1 cellular context compared by ENCODE assay signal in the genomic region with DNA sequence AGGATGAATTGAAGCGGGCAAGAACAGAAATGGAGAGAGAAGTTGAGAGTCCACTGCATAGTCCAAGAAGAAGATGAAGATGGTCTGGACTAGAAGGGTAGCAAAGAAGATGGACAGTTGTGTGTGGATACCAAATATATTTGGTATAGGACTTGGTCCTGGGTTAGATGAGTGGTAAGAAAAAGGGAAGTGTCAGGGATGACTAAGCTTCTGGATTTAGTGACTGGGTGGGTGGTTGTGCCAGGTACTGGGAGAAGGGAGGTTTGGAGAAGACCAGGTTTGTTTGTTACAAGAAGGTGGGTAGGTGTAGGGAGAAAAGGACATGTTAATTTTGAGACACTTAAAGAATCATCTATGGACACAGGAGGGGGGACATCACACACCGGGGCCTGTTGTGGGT.
TF ChIP-seq lines count a peak whose summit lies in the region.

No MANE protein-coding gene starts in this region.

TF ChIP-seq in WTC11, 78 proteins besides CTCF, POLR2A, EP300 and RAD21 (continued from another document):
- TF ChIP-seq, protein P1, sequence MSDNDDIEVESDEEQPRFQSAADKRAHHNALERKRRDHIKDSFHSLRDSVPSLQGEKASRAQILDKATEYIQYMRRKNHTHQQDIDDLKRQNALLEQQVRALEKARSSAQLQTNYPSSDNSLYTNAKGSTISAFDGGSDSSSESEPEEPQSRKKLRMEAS (CRISPR knock-in tag; IDR thresholded peaks at IDR 0.05) = no peak
- TF ChIP-seq, protein P2, sequence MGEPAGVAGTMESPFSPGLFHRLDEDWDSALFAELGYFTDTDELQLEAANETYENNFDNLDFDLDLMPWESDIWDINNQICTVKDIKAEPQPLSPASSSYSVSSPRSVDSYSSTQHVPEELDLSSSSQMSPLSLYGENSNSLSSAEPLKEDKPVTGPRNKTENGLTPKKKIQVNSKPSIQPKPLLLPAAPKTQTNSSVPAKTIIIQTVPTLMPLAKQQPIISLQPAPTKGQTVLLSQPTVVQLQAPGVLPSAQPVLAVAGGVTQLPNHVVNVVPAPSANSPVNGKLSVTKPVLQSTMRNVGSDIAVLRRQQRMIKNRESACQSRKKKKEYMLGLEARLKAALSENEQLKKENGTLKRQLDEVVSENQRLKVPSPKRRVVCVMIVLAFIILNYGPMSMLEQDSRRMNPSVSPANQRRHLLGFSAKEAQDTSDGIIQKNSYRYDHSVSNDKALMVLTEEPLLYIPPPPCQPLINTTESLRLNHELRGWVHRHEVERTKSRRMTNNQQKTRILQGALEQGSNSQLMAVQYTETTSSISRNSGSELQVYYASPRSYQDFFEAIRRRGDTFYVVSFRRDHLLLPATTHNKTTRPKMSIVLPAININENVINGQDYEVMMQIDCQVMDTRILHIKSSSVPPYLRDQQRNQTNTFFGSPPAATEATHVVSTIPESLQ (CRISPR knock-in tag; IDR thresholded peaks at IDR 0.05) = no peak
- TF ChIP-seq ETV6 (CRISPR knock-in tag; IDR thresholded peaks at IDR 0.05) = no peak
- TF ChIP-seq, protein P3, sequence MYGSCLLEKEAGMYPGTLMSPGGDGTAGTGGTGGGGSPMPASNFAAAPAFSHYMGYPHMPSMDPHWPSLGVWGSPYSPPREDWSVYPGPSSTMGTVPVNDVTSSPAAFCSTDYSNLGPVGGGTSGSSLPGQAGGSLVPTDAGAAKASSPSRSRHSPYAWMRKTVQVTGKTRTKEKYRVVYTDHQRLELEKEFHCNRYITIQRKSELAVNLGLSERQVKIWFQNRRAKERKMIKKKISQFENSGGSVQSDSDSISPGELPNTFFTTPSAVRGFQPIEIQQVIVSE (CRISPR knock-in tag; IDR thresholded peaks at IDR 0.05; ENCODE audit: borderline replicate concordance) = no peak
- no peak for TF ChIP-seq ZNF317 (CRISPR knock-in tag; IDR thresholded peaks at IDR 0.05; ENCODE audit: borderline replicate concordance, low read depth)
- TF ChIP-seq, protein P4, sequence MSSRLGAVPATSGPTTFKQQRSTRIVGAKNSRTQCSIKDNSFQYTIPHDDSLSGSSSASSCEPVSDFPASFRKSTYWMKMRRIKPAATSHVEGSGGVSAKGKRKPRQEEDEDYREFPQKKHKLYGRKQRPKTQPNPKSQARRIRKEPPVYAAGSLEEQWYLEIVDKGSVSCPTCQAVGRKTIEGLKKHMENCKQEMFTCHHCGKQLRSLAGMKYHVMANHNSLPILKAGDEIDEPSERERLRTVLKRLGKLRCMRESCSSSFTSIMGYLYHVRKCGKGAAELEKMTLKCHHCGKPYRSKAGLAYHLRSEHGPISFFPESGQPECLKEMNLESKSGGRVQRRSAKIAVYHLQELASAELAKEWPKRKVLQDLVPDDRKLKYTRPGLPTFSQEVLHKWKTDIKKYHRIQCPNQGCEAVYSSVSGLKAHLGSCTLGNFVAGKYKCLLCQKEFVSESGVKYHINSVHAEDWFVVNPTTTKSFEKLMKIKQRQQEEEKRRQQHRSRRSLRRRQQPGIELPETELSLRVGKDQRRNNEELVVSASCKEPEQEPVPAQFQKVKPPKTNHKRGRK (CRISPR knock-in tag; IDR thresholded peaks at IDR 0.05; ENCODE audit: borderline replicate concordance) = no peak
- TF ChIP-seq, protein P5, sequence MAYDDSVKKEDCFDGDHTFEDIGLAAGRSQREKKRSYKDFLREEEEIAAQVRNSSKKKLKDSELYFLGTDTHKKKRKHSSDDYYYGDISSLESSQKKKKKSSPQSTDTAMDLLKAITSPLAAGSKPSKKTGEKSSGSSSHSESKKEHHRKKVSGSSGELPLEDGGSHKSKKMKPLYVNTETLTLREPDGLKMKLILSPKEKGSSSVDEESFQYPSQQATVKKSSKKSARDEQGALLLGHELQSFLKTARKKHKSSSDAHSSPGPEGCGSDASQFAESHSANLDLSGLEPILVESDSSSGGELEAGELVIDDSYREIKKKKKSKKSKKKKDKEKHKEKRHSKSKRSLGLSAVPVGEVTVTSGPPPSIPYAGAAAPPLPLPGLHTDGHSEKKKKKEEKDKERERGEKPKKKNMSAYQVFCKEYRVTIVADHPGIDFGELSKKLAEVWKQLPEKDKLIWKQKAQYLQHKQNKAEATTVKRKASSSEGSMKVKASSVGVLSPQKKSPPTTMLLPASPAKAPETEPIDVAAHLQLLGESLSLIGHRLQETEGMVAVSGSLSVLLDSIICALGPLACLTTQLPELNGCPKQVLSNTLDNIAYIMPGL (CRISPR knock-in tag; IDR thresholded peaks at IDR 0.05) = no peak
- TF ChIP-seq, protein P6, sequence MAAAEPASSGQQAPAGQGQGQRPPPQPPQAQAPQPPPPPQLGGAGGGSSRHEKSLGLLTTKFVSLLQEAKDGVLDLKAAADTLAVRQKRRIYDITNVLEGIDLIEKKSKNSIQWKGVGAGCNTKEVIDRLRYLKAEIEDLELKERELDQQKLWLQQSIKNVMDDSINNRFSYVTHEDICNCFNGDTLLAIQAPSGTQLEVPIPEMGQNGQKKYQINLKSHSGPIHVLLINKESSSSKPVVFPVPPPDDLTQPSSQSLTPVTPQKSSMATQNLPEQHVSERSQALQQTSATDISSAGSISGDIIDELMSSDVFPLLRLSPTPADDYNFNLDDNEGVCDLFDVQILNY (CRISPR knock-in tag; IDR thresholded peaks at IDR 0.05) = no peak
- no peak for TF ChIP-seq SMAD3 (CRISPR knock-in tag; IDR thresholded peaks at IDR 0.05; ENCODE audit: borderline replicate concordance)
- no peak for TF ChIP-seq ZNF232 (CRISPR knock-in tag; IDR thresholded peaks at IDR 0.05)
- TF ChIP-seq, protein P7, sequence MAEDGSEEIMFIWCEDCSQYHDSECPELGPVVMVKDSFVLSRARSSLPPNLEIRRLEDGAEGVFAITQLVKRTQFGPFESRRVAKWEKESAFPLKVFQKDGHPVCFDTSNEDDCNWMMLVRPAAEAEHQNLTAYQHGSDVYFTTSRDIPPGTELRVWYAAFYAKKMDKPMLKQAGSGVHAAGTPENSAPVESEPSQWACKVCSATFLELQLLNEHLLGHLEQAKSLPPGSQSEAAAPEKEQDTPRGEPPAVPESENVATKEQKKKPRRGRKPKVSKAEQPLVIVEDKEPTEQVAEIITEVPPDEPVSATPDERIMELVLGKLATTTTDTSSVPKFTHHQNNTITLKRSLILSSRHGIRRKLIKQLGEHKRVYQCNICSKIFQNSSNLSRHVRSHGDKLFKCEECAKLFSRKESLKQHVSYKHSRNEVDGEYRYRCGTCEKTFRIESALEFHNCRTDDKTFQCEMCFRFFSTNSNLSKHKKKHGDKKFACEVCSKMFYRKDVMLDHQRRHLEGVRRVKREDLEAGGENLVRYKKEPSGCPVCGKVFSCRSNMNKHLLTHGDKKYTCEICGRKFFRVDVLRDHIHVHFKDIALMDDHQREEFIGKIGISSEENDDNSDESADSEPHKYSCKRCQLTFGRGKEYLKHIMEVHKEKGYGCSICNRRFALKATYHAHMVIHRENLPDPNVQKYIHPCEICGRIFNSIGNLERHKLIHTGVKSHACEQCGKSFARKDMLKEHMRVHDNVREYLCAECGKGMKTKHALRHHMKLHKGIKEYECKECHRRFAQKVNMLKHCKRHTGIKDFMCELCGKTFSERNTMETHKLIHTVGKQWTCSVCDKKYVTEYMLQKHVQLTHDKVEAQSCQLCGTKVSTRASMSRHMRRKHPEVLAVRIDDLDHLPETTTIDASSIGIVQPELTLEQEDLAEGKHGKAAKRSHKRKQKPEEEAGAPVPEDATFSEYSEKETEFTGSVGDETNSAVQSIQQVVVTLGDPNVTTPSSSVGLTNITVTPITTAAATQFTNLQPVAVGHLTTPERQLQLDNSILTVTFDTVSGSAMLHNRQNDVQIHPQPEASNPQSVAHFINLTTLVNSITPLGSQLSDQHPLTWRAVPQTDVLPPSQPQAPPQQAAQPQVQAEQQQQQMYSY (CRISPR knock-in tag; IDR thresholded peaks at IDR 0.05) = no peak
- TF ChIP-seq FOXJ3 (CRISPR knock-in tag; IDR thresholded peaks at IDR 0.05; ENCODE audit: borderline replicate concordance) = no peak
- TF ChIP-seq, protein P8, sequence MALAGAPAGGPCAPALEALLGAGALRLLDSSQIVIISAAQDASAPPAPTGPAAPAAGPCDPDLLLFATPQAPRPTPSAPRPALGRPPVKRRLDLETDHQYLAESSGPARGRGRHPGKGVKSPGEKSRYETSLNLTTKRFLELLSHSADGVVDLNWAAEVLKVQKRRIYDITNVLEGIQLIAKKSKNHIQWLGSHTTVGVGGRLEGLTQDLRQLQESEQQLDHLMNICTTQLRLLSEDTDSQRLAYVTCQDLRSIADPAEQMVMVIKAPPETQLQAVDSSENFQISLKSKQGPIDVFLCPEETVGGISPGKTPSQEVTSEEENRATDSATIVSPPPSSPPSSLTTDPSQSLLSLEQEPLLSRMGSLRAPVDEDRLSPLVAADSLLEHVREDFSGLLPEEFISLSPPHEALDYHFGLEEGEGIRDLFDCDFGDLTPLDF (CRISPR knock-in tag; IDR thresholded peaks at IDR 0.05) = no peak
- TF ChIP-seq, protein P9, sequence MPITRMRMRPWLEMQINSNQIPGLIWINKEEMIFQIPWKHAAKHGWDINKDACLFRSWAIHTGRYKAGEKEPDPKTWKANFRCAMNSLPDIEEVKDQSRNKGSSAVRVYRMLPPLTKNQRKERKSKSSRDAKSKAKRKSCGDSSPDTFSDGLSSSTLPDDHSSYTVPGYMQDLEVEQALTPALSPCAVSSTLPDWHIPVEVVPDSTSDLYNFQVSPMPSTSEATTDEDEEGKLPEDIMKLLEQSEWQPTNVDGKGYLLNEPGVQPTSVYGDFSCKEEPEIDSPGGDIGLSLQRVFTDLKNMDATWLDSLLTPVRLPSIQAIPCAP (CRISPR knock-in tag; IDR thresholded peaks at IDR 0.05) = no peak
TF ChIP-seq in WTC11: peak in this region for 0.
